Comparison of ENCODE assay signal across 17 cellular contexts in genomic region chr3:43970920-43971319, GRCh38.
A peak's percentile ranks its signal among the peaks of the same experiment; 100 is the strongest.
DNase-seq lines count a peak whose midpoint lies in the region; ATAC-seq, FAIRE-seq and TF ChIP-seq lines count a peak whose summit lies in the region.
"Had no signal": no experiment of that assay in that cellular context is flagged by ENCODE, and none has a peak within 500 bp of the region (broad histone marks: within the 10 kb centered on the region; RNA-seq: fewer than 3 reads in every experiment).

No MANE protein-coding gene starts in this region.

- H3K4me1 ChIP-seq in right atrium auricular region = no peaks in the 10 kb centered on the region
- H3K4me1 ChIP-seq in H1 (replicated peaks in 1 of 4; ENCODE audit: control insufficient read depth in 3 of 4, insufficient read depth in 4 of 4, low read length in 3 of 4) = peaks cover 8 to 29% (median 24%) of the 10 kb centered on the region in 4 experiments; a peak in 5 of 7 replicates
- H3K4me1 ChIP-seq: BLaER1 had no signal

- H2BK5ac ChIP-seq in H1 (ENCODE audit: low read depth, low read length) = no peak overlapping the region

- peak overlapping the region; percentile 48 for H3K27ac Mint-ChIP-seq in neural crest cell (ENCODE audit: unreplicated experiment)
- no peak overlapping the region for H3K27ac Mint-ChIP-seq in stimulated activated effector memory CD8-positive, alpha-beta T cell treated with anti-CD3 and anti-CD28 coated beads, Interleukin-12 subunit alpha, Interleukin-12 subunit beta, amount 100 ng/mL, for 72 hours
- H3K27ac Mint-ChIP-seq in mesothelial cell of epicardium = no peak overlapping the region
- H3K27ac Mint-ChIP-seq: CD8-positive, alpha-beta memory T cell; HFFc6 had no signal

- H3K4me1 Mint-ChIP-seq in neural crest cell (peaks cover 34% of the 10 kb centered on the region), mesothelial cell of epicardium (peaks cover 11% of the 10 kb centered on the region)
- no peaks in the 10 kb centered on the region for H3K4me1 Mint-ChIP-seq in stimulated activated effector memory CD8-positive, alpha-beta T cell treated with anti-CD3 and anti-CD28 coated beads, Interleukin-12 subunit alpha, Interleukin-12 subunit beta, amount 100 ng/mL, for 72 hours
- H3K4me1 Mint-ChIP-seq: CD8-positive, alpha-beta memory T cell had no signal

- POLR2A ChIA-PET in H1 (lab: Charles Lee; ENCODE audit: partially characterized antibody) = no interaction called here

- 0 out of 2 replicates have a peak overlapping the region, but pooled peaks have one; percentile 13 for H2AK5ac ChIP-seq in H1 (ENCODE audit: low read depth, low read length)

- no peaks in the 10 kb centered on the region for H3K36me3 Mint-ChIP-seq in neural crest cell (ENCODE audit: low read depth)
- no peaks in the 10 kb centered on the region for H3K36me3 Mint-ChIP-seq in stimulated activated effector memory CD8-positive, alpha-beta T cell treated with anti-CD3 and anti-CD28 coated beads, Interleukin-12 subunit alpha, Interleukin-12 subunit beta, amount 100 ng/mL, for 72 hours
- H3K36me3 Mint-ChIP-seq in mesothelial cell of epicardium = no peaks in the 10 kb centered on the region
- H3K36me3 Mint-ChIP-seq: CD8-positive, alpha-beta memory T cell had no signal

- H3K14ac ChIP-seq in H1 (ENCODE audit: insufficient read length) = no peak overlapping the region

- H2BK12ac ChIP-seq in H1 (ENCODE audit: low read depth, low read length) = peak overlapping the region; percentile 84; the same call in 1 of the 2 replicates

- H3K23ac ChIP-seq in H1 (ENCODE audit: insufficient read length) = no peak overlapping the region

- H3K36me3 ChIP-seq in right atrium auricular region (no peaks in the 10 kb centered on the region), H1 (ENCODE audit: control insufficient read depth in 2 of 4, insufficient read depth in 4 of 4, low read length in 3 of 4) (no peaks in the 10 kb centered on the region)
- H3K36me3 ChIP-seq: BLaER1 had no signal

- no peak overlapping the region for H2BK120ac ChIP-seq in H1 (replicated peaks; ENCODE audit: low read depth, low read length)

- no peak overlapping the region for H3K4me2 ChIP-seq in H1 (ENCODE audit: insufficient read depth in 1 of 2, low read depth in 2 of 2, low read length in 2 of 2)
- H3K4me2 ChIP-seq: BLaER1 had no signal

- no peak overlapping the region for H3K56ac ChIP-seq in H1 (replicated peaks; ENCODE audit: insufficient read length, low read depth, low read length)

- no peaks in the 10 kb centered on the region for H3K27me3 Mint-ChIP-seq in neural crest cell (ENCODE audit: low read depth)
- H3K27me3 Mint-ChIP-seq in mesothelial cell of epicardium (ENCODE audit: low read depth) = peaks cover 28% of the 10 kb centered on the region

- no peak overlapping the region for H3K4ac ChIP-seq in H1 (replicated peaks; ENCODE audit: insufficient read length, low read depth, low read length)

- peaks cover 0 to 6% of the 10 kb centered on the region in 2 donors for H3K9me3 ChIP-seq in right atrium auricular region
- peaks cover 4% of the 10 kb centered on the region in 2 experiments; a peak in 1 of 4 replicates for H3K9me3 ChIP-seq in H1 (ENCODE audit: insufficient read depth in 2 of 2, low read depth in 1 of 2, low read length in 1 of 2)

- no peaks in the 10 kb centered on the region for H3K79me1 ChIP-seq in H1 (ENCODE audit: low read depth, low read length)

- no peak overlapping the region for H2AFZ ChIP-seq in H1 (ENCODE audit: low read length)

- H4K91ac ChIP-seq in H1 (replicated peaks; ENCODE audit: insufficient read length, low read length) = no peak overlapping the region

- WGBS in H1 (ENCODE audit: extremely low coverage in 1 of 2, insufficient coverage in 1 of 2, insufficient read length in 1 of 2, insufficient replicate concordance in 2 of 2, low coverage in 1 of 2, low lambda C conversion rate in 2 of 2, missing lambda C conversion rate in 1 of 2), 2 experiments = 83% methylated on average over 4 of the region's 4 CpGs; no CpG with 5 or more reads in 1 of the 2 experiments

- H3K18ac ChIP-seq in H1 (ENCODE audit: extremely low read depth, low read length) = no peak overlapping the region

- H3K27ac ChIP-seq in right atrium auricular region (no peak overlapping the region), H1 (ENCODE audit: low read depth, low read length) (no peak overlapping the region)
- H3K27ac ChIP-seq: BLaER1 had no signal

- H4K5ac ChIP-seq in H1 (ENCODE audit: insufficient read length, low read depth, low read length) = no peak overlapping the region

- H3K27me3 ChIP-seq in right atrium auricular region = no peaks in the 10 kb centered on the region
- H3K27me3 ChIP-seq in H1 (replicated peaks in 1 of 4; ENCODE audit: control insufficient read depth in 3 of 4, extremely low read depth in 1 of 4, insufficient read depth in 3 of 4, low read length in 3 of 4) = no peaks in the 10 kb centered on the region
- H3K27me3 ChIP-seq: BLaER1 had no signal

- intact Hi-C loops in Right ventricle myocardium superior (cut with DNase I) = no loop called here

- no peak for TF ChIP-seq RAD21 in H1 (IDR thresholded peaks at IDR 0.05 in 1 of 2, conservative IDR thresholded peaks at IDR 0.05 in 1 of 2; ENCODE audit: low read depth in 2 of 2, low read length in 2 of 2)

- H4K20me1 ChIP-seq in H1 (replicated peaks in 1 of 2; ENCODE audit: control insufficient read depth in 1 of 2, insufficient read depth in 2 of 2, low read length in 2 of 2) = no peaks in the 10 kb centered on the region
- H4K20me1 ChIP-seq: BLaER1 had no signal

- H4K8ac ChIP-seq in H1 (ENCODE audit: extremely low read depth, insufficient read depth, low read length) = no peak overlapping the region

- ATAC-seq in Right ventricle myocardium superior (ENCODE audit: poor library complexity) (no peak), GM21528 (IDR thresholded peaks at IDR 0.05; ENCODE audit: low FRiP score, unreplicated experiment) (no peak), HG03565 (IDR thresholded peaks at IDR 0.05; ENCODE audit: unreplicated experiment) (no peak)
- ATAC-seq in stimulated activated effector memory CD8-positive, alpha-beta T cell treated with anti-CD3 and anti-CD28 coated beads, Interleukin-12 subunit alpha, Interleukin-12 subunit beta, amount 100 ng/mL, for 72 hours = peak; percentile 22

- H3K4me3 ChIP-seq in right atrium auricular region = no peak overlapping the region
- H3K4me3 ChIP-seq in H1 (ENCODE audit: extremely low read depth in 1 of 4, insufficient read depth in 2 of 4, low read depth in 3 of 4, low read length in 4 of 4) = no peak overlapping the region
- H3K4me3 ChIP-seq: BLaER1 had no signal

- H3K79me2 ChIP-seq in H1 (ENCODE audit: control insufficient read depth in 1 of 2, insufficient read depth in 2 of 2, low read length in 2 of 2) = no peaks in the 10 kb centered on the region

- CTCF ChIA-PET in H1 (lab: Charles Lee; ENCODE audit: partially characterized antibody) = no interaction called here

- DNase-seq in right atrium auricular region (ENCODE audit: low spot score) = peak; percentile 18
- DNase-seq in Right ventricle myocardium superior = no peak
- no peak for DNase-seq in H1 (ENCODE audit: low read depth in 1 of 2, low spot score in 2 of 2)
- no peak for DNase-seq in neural crest cell (ENCODE audit: low read depth, low spot score)
- no peak for DNase-seq in stimulated activated effector memory CD8-positive, alpha-beta T cell treated with anti-CD3 and anti-CD28 coated beads, Interleukin-12 subunit alpha, Interleukin-12 subunit beta, amount 100 ng/mL, for 72 hours (ENCODE audit: low spot score in 2 of 2)
- DNase-seq in mesothelial cell of epicardium (ENCODE audit: low spot score in 2 of 2, unreplicated experiment in 2 of 2) = no peak
- DNase-seq: 8988T; AML-193; CD8-positive, alpha-beta memory T cell; DMS53; GF-D8; HCEC 1CT; HFFc6; IMR-90 had no signal

- H3K4me3 Mint-ChIP-seq in neural crest cell (no peak overlapping the region), mesothelial cell of epicardium (no peak overlapping the region)
- no peak overlapping the region for H3K4me3 Mint-ChIP-seq in stimulated activated effector memory CD8-positive, alpha-beta T cell treated with anti-CD3 and anti-CD28 coated beads, Interleukin-12 subunit alpha, Interleukin-12 subunit beta, amount 100 ng/mL, for 72 hours
- H3K4me3 Mint-ChIP-seq: CD8-positive, alpha-beta memory T cell; HFFc6 had no signal

- 0 out of 2 replicates have a peak overlapping the region, but pooled peaks have one; percentile 55 for H2BK20ac ChIP-seq in H1 (ENCODE audit: low read length)

- H3K9me3 Mint-ChIP-seq in neural crest cell (no peaks in the 10 kb centered on the region), mesothelial cell of epicardium (peaks cover 3% of the 10 kb centered on the region)
- H3K9me3 Mint-ChIP-seq in stimulated activated effector memory CD8-positive, alpha-beta T cell treated with anti-CD3 and anti-CD28 coated beads, Interleukin-12 subunit alpha, Interleukin-12 subunit beta, amount 100 ng/mL, for 72 hours = no peaks in the 10 kb centered on the region
- H3K9me3 Mint-ChIP-seq: CD8-positive, alpha-beta memory T cell; HFFc6 had no signal

- no peak for TF ChIP-seq EP300 in H1 (IDR thresholded peaks at IDR 0.05; ENCODE audit: borderline replicate concordance in 1 of 2, low read depth in 2 of 2, low read length in 2 of 2)

- no peaks in the 10 kb centered on the region for H3K23me2 ChIP-seq in H1 (ENCODE audit: low read depth, low read length)

- TF ChIP-seq POLR2A in H1 (IDR thresholded peaks at IDR 0.05; ENCODE audit: control extremely low read depth in 1 of 2, low read depth in 2 of 2, low read length in 2 of 2) = no peak

- no peak overlapping the region for H3K9ac ChIP-seq in H1 (replicated peaks in 1 of 4; ENCODE audit: extremely low read depth in 1 of 4, low read depth in 3 of 4, low read length in 3 of 4)
- H3K9ac ChIP-seq: BLaER1 had no signal

- FAIRE-seq in H1 (lab: Jason Lieb, UNC) = peak; percentile 19

- no peak for TF ChIP-seq CTCF in right atrium auricular region (IDR thresholded peaks at IDR 0.05)
- TF ChIP-seq CTCF in H1 (IDR thresholded peaks at IDR 0.05; ENCODE audit: control extremely low read depth in 1 of 3, insufficient read depth in 1 of 3, low read depth in 1 of 3, low read length in 3 of 3) = no peak
- no peak for TF ChIP-seq CTCF in neural crest cell (conservative IDR thresholded peaks at IDR 0.05)
- TF ChIP-seq CTCF in mesothelial cell of epicardium (IDR thresholded peaks at IDR 0.05; ENCODE audit: unreplicated experiment) = no peak

- no peak overlapping the region for H2BK15ac ChIP-seq in H1 (ENCODE audit: low read length)

TF ChIP-seq in H1, 55 proteins besides CTCF, POLR2A, EP300 and RAD21 (continues in another document):
- TF ChIP-seq CEBPB (IDR thresholded peaks at IDR 0.05; ENCODE audit: low read depth, low read length) = no peak
- no peak for TF ChIP-seq SP1 (IDR thresholded peaks at IDR 0.05; ENCODE audit: low read depth, low read length)
- no peak for TF ChIP-seq ASH2L (IDR thresholded peaks at IDR 0.05; ENCODE audit: low read length)
- TF ChIP-seq RXRA (IDR thresholded peaks at IDR 0.05; ENCODE audit: insufficient read depth, low read depth, low read length) = no peak
- TF ChIP-seq FOSL1 (IDR thresholded peaks at IDR 0.05; ENCODE audit: insufficient read depth, low read depth, low read length) = no peak
- no peak for TF ChIP-seq BCL11A (IDR thresholded peaks at IDR 0.05; ENCODE audit: low read depth in 2 of 2, low read length in 2 of 2)
- TF ChIP-seq NANOG (IDR thresholded peaks at IDR 0.05; ENCODE audit: insufficient read depth, low read depth, low read length, poor library complexity, severe bottlenecking) = no peak
- TF ChIP-seq KDM5A (IDR thresholded peaks at IDR 0.05; ENCODE audit: low read length) = no peak
